1 cellular context compared by ENCODE assay signal in genomic region chr1:241614572-241614971, GRCh38.
TF ChIP-seq lines count a peak whose summit lies in the region.

No MANE protein-coding gene starts in this region.

TF ChIP-seq in A549, 52 proteins besides CTCF, POLR2A, EP300 and RAD21:
- TF ChIP-seq FOSB (CRISPR knock-in tag; IDR thresholded peaks at IDR 0.05) (no peak), RARB (CRISPR knock-in tag; IDR thresholded peaks at IDR 0.05) (no peak), JUNB (IDR thresholded peaks at IDR 0.05) (no peak), NFE2L2 (conservative IDR thresholded peaks at IDR 0.05; ENCODE audit: low read length) (no peak), HOXB5 (CRISPR knock-in tag; IDR thresholded peaks at IDR 0.05) (no peak), ZSCAN20 (CRISPR knock-in tag; IDR thresholded peaks at IDR 0.05) (no peak), ESRRA (IDR thresholded peaks at IDR 0.05; ENCODE audit: borderline replicate concordance, low read length) (no peak), TP53 (CRISPR knock-in tag; IDR thresholded peaks at IDR 0.05) (no peak), SMC3 (IDR thresholded peaks at IDR 0.05) (no peak), PBX3 (IDR thresholded peaks at IDR 0.05) (no peak), HOXB13 (CRISPR knock-in tag; IDR thresholded peaks at IDR 0.05; ENCODE audit: low read depth) (no peak), RFX5 (IDR thresholded peaks at IDR 0.05) (no peak), BCL3 (IDR thresholded peaks at IDR 0.05) (no peak), KDM5A (IDR thresholded peaks at IDR 0.05) (no peak), POLR2AphosphoS2 (conservative IDR thresholded peaks at IDR 0.05; ENCODE audit: low read length) (no peak)
- TF ChIP-seq, protein P1, sequence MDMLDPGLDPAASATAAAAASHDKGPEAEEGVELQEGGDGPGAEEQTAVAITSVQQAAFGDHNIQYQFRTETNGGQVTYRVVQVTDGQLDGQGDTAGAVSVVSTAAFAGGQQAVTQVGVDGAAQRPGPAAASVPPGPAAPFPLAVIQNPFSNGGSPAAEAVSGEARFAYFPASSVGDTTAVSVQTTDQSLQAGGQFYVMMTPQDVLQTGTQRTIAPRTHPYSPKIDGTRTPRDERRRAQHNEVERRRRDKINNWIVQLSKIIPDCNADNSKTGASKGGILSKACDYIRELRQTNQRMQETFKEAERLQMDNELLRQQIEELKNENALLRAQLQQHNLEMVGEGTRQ (IDR thresholded peaks at IDR 0.05): no peak
- TF ChIP-seq, protein P2, sequence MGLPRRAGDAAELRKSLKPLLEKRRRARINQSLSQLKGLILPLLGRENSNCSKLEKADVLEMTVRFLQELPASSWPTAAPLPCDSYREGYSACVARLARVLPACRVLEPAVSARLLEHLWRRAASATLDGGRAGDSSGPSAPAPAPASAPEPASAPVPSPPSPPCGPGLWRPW (IDR thresholded peaks at IDR 0.05): no peak
